ENCODE assay signal across 12 cellular contexts in the genomic region with DNA sequence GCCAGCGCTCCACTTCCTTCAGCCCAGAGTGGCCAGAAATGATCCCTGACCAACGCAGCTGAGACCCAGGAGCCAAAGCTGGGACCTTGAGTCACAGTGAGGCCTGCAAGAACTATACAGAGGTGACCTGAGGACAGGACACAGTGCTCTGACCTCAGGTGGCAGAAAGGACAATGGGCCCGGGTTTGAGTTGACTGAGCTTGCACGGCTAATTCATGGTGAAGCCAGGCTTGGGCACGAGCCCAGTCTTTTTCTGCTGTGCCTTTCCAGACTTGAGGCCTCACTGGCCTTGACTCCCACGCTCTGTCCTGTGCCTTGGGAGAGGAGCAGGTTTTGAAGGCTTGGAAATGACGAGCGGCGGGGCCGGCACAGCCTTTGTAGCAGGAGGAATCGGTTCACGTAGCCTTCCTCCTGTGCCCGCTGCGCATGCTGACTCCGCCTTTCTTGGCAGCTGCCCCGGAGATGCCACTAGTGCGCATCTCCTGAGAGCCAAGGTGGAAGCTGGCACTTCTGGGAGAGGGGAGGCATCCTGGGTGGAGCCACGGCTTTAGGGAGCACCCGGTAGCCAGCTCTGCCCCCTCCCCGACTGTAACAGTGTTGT. TPM values are rescaled to one million over a fixed set of nuclear protein-coding genes. Genes with fewer than 3 reads are reported as not detected.
DNase-seq lines count a peak whose midpoint lies in the region; ATAC-seq and TF ChIP-seq lines count a peak whose summit lies in the region.
"Had no signal": no experiment of that assay in that cellular context is flagged by ENCODE, and none has a peak within 500 bp of the region (broad histone marks: within the 10 kb centered on the region; RNA-seq: fewer than 3 reads in every experiment).

No MANE protein-coding gene starts in this region.

- no peak overlapping the region for H3K4me3 ChIP-seq in foreskin fibroblast (ENCODE audit: low read depth in 1 of 2, low read length in 2 of 2)
- H3K4me3 ChIP-seq: PC-9, upper lobe of left lung had no signal

- DNase-seq in AG08396 (ENCODE audit: low spot score) (peak; percentile 39), NCI-H2227 treated with DMSO at 0.1 percent for 48 hours (lab: John Stamatoyannopoulos, UW) (peak; percentile 25), fibroblast of gingiva (ENCODE audit: low read depth) (peak; percentile 30), mesenteric fat pad (ENCODE audit: low spot score) (peak; percentile 84), foreskin fibroblast (no peak), NCI-H2081 (lab: John Stamatoyannopoulos, UW) (no peak)
- DNase-seq in stimulated activated CD4-positive, alpha-beta T cell treated with anti-CD3 and anti-CD28 coated beads, Interleukin-12 subunit alpha, Interleukin-12 subunit beta, amount 100 ng/mL, for 4 hours, result no peak
- DNase-seq: activated CD4-positive, alpha-beta T cell treated with anti-CD3 and anti-CD28 coated beads, Interleukin-2, amount 50 U/mL, for 4 hours; PC-9; stimulated activated CD4-positive, alpha-beta T cell treated with anti-CD3 and anti-CD28 coated beads, Interleukin-1b, Interleukin-23, amount 100 ng/mL, for 48 hours had no signal

- TF ChIP-seq CTCF in foreskin fibroblast (IDR thresholded peaks at IDR 0.05; ENCODE audit: low read depth, low read length), result no peak

- ATAC-seq in HG03139 (IDR thresholded peaks at IDR 0.05; ENCODE audit: unreplicated experiment), result no peak

RNA-seq across cellular contexts. Expression of a gene that starts 34.9 kb away (rescaled TPM):
- 112 TPM for total RNA-seq in mesenteric fat pad

Comparison
In these comparisons a context has a peak if more than half of its experiments do, and no peak if none do; other contexts are left out.
1. DNase-seq: peak in AG08396 (single experiment), NCI-H2227 treated with DMSO at 0.1 percent for 48 hours (single experiment), fibroblast of gingiva (single experiment) and mesenteric fat pad (single experiment); none in foreskin fibroblast (0 of 2), stimulated activated CD4-positive, alpha-beta T cell treated with anti-CD3 and anti-CD28 coated beads, Interleukin-12 subunit alpha, Interleukin-12 subunit beta, amount 100 ng/mL, for 4 hours (single experiment) and NCI-H2081 (0 of 2).